In genomic region chr17:7737601-7738000, GRCh38 we compare ENCODE assay signal across 11 cellular contexts. TPM values are rescaled to one million over a fixed set of nuclear protein-coding genes. Genes with fewer than 3 reads are reported as not detected.
"Had no signal": no experiment of that assay in that cellular context is flagged by ENCODE, and none has a peak within 500 bp of the region (broad histone marks: within the 10 kb centered on the region; RNA-seq: fewer than 3 reads in every experiment).

No MANE protein-coding gene starts in this region.

- H3K9me3 ChIP-seq: HAP-1 had no signal

- H3K9me3 Mint-ChIP-seq: HFFc6, IgD-negative memory B cell had no signal

- H3K4me1 ChIP-seq: HAP-1 had no signal

- H3K27ac Mint-ChIP-seq: HFFc6, IgD-negative memory B cell had no signal

- H3K36me3 ChIP-seq: HAP-1 had no signal

- H3K4me3 Mint-ChIP-seq: HFFc6, IgD-negative memory B cell had no signal

- H3K27ac ChIP-seq: GM23248, HL-60 had no signal

- H3K36me3 Mint-ChIP-seq: IgD-negative memory B cell had no signal

- H3K4me3 ChIP-seq: GM23248, HAP-1 had no signal

- ATAC-seq: HCT116, HepG2 had no signal

- DNase-seq: GM23248, GOT3, H7, HFFc6, KBM-7 had no signal

RNA-seq across cellular contexts. Expression of gene DNAH2, which starts 20.1 kb away (rescaled TPM):
- total RNA-seq: GM23248, HepG2, HFFc6, HT1080 had no signal
- polyA plus RNA-seq: GM23248, HepG2, IgD-negative memory B cell had no signal

RNA-seq across cellular contexts. Expression of gene EFNB3, which starts 32.6 kb away (rescaled TPM):
- polyA plus RNA-seq: IgD-negative memory B cell had no signal
